In the genomic region with DNA sequence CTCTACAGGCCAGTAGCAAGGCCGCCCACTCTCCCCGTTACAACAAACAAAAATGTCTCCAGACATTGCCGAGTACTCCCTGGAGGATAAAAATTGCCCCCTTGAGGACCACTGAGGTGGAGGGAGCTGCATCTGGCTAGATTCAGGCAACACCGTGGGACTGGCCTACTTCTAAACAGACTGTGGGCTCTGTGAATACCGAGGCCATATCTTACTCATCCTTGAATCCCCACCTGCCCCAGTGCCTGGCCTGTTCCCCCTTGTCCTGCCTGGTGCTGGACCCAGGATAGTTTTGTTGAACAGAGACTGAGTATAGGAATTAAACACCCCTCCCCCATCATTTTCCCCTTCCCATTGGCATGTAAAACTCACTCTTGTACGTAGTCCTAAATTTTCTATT, we compare ENCODE assay signal across 25 cellular contexts.
DNase-seq lines count a peak whose midpoint lies in the region; ATAC-seq and TF ChIP-seq lines count a peak whose summit lies in the region.
"Had no signal": no experiment of that assay in that cellular context is flagged by ENCODE, and none has a peak within 500 bp of the region (broad histone marks: within the 10 kb centered on the region; RNA-seq: fewer than 3 reads in every experiment).

No MANE protein-coding gene starts in this region.

- WGBS in smooth muscle cell (ENCODE audit: low lambda C conversion rate), result 60% methylated on average over 6 of the region's 6 CpGs

- DNase-seq in HCEC 1CT (peak; percentile 24), foreskin keratinocyte (no peak), smooth muscle cell (lab: John Stamatoyannopoulos, UW; ENCODE audit: unreplicated experiment) (no peak), NCI-H524 treated with DMSO at 0.1 percent for 48 hours (lab: John Stamatoyannopoulos, UW) (no peak), upper lobe of right lung (no peak)
- DNase-seq: activated CD4-positive, alpha-beta T cell treated with anti-CD3 and anti-CD28 coated beads, Interleukin-2, amount 50 U/mL, for 1 hour; activated naive CD4-positive, alpha-beta T cell treated with anti-CD3 and anti-CD28 coated beads for 36 hours; activated T-cell treated with anti-CD3 and anti-CD28 coated beads, Interleukin-2, amount 50 U/mL, for 72 hours; CD8-positive, alpha-beta T cell; DMS 273 treated with DMSO at 0.1 percent for 48 hours; effector CD8-positive, alpha-beta T cell; KBM-7; left cardiac atrium; MM.1S; NCI-H1436; NCI-H2107; NCI-H82; right cardiac atrium; stimulated activated CD4-positive, alpha-beta T cell treated with anti-CD3 and anti-CD28 coated beads, Interleukin-12 subunit alpha, Interleukin-12 subunit beta, amount 100 ng/mL, for 4 hours; stimulated activated CD4-positive, alpha-beta T cell treated with anti-CD3 and anti-CD28 coated beads, Interleukin-4, amount 100 ng/mL, for 24 hours had no signal

- H3K9me3 ChIP-seq in smooth muscle cell (replicated peaks; ENCODE audit: low read depth), result no peaks in the 10 kb centered on the region
- H3K9me3 ChIP-seq in upper lobe of right lung, result no peaks in the 10 kb centered on the region

- H4K20me1 ChIP-seq in smooth muscle cell (ENCODE audit: low read depth), result no peaks in the 10 kb centered on the region

- H3K79me2 ChIP-seq in smooth muscle cell (ENCODE audit: low read depth), result no peaks in the 10 kb centered on the region

- H3F3A ChIP-seq in smooth muscle cell (ENCODE audit: low read depth), result no peaks in the 10 kb centered on the region

- H3K36me3 ChIP-seq in smooth muscle cell (ENCODE audit: low read depth) (no peaks in the 10 kb centered on the region), upper lobe of right lung (no peaks in the 10 kb centered on the region)

- intact Hi-C loops in upper lobe of right lung (cut with DNase I), result no loop called here

- H3K4me3 ChIP-seq in smooth muscle cell (no peak overlapping the region), upper lobe of right lung (no peak overlapping the region)

- H3K27ac ChIP-seq in foreskin keratinocyte (no peak overlapping the region), smooth muscle cell (ENCODE audit: low read depth) (peak overlapping the region; percentile 75), upper lobe of right lung (no peak overlapping the region)

- no peaks in the 10 kb centered on the region for H3K27me3 ChIP-seq in foreskin keratinocyte
- H3K27me3 ChIP-seq in smooth muscle cell (ENCODE audit: low read depth), result peaks cover 2% of the 10 kb centered on the region
- H3K27me3 ChIP-seq in upper lobe of right lung, result no peaks in the 10 kb centered on the region

- ATAC-seq in SK-N-SH treated with all-trans-retinoic acid at 6 μM for 48 hours, result peak; percentile 67
- ATAC-seq in foreskin keratinocyte, result peak; percentile 15
- ATAC-seq in HG02970 (IDR thresholded peaks at IDR 0.05; ENCODE audit: low FRiP score, unreplicated experiment), result no peak
- no peak for ATAC-seq in HG02798 (IDR thresholded peaks at IDR 0.05; ENCODE audit: poor library complexity, unreplicated experiment)
- ATAC-seq in upper lobe of right lung, result no peak
- ATAC-seq: activated T-cell treated with anti-CD3 and anti-CD28 coated beads, Interleukin-2, amount 50 U/mL, for 72 hours; CD8-positive, alpha-beta T cell; right cardiac atrium; stimulated activated memory B cell treated with anti-CD40 and anti-IgM and Interleukin-4, amounts not matched to agents 10 μg/mL and 1 μg/mL and 100 μg/mL, for 72 hours; WTC11 had no signal

- H3K4me2 ChIP-seq in smooth muscle cell, result peak overlapping the region; percentile 46

- H2AFZ ChIP-seq in smooth muscle cell (ENCODE audit: low read depth), result no peak overlapping the region

- TF ChIP-seq CTCF in foreskin keratinocyte (conservative IDR thresholded peaks at IDR 0.05) (no peak), smooth muscle cell (IDR thresholded peaks at IDR 0.05; ENCODE audit: borderline replicate concordance, insufficient read depth, poor library complexity, severe bottlenecking) (no peak), upper lobe of right lung (IDR thresholded peaks at IDR 0.05) (no peak)

- no peak overlapping the region for H3K9ac ChIP-seq in smooth muscle cell (ENCODE audit: low read depth)

- H3K4me1 ChIP-seq in foreskin keratinocyte (peaks cover 10% of the 10 kb centered on the region), smooth muscle cell (ENCODE audit: low read depth) (peaks cover 6% of the 10 kb centered on the region), upper lobe of right lung (no peaks in the 10 kb centered on the region)

TF ChIP-seq in SK-N-SH treated with all-trans-retinoic acid at 6 μM for 48 hours, 23 proteins besides CTCF, POLR2A, EP300 and RAD21:
- TF ChIP-seq OSR1 (CRISPR knock-in tag; IDR thresholded peaks at IDR 0.05), result no peak
- no peak for TF ChIP-seq BACH2 (CRISPR knock-in tag; IDR thresholded peaks at IDR 0.05; ENCODE audit: borderline replicate concordance)

Comparison
In these comparisons a context has a peak if more than half of its experiments do, and no peak if none do; other contexts are left out.
1. ATAC-seq: peak in SK-N-SH treated with all-trans-retinoic acid at 6 μM for 48 hours (single experiment) and foreskin keratinocyte (single experiment); none in HG02970 (single experiment), HG02798 (single experiment) and upper lobe of right lung (single experiment).